13 cellular contexts compared by ENCODE assay signal in genomic region chr2:101788995-101789970, GRCh38.
A peak's percentile ranks its signal among the peaks of the same experiment; 100 is the strongest.
DNase-seq lines count a peak whose midpoint lies in the region; ATAC-seq and TF ChIP-seq lines count a peak whose summit lies in the region.
"Had no signal": no experiment of that assay in that cellular context is flagged by ENCODE, and none has a peak within 500 bp of the region (broad histone marks: within the 10 kb centered on the region; RNA-seq: fewer than 3 reads in every experiment).

No MANE protein-coding gene starts in this region.

- no peaks in the 10 kb centered on the region for H3K27me3 Mint-ChIP-seq in CD8-positive, alpha-beta T cell (ENCODE audit: low read depth)
- H3K27me3 Mint-ChIP-seq in osteocyte (ENCODE audit: unreplicated experiment), result no peaks in the 10 kb centered on the region

- no peaks in the 10 kb centered on the region for H3K79me2 ChIP-seq in Karpas-422 (ENCODE audit: low read length)

- H4K20me1 ChIP-seq in Karpas-422 (ENCODE audit: insufficient read depth, low read depth, low read length), result no peaks in the 10 kb centered on the region

- no peaks in the 10 kb centered on the region for H3K9me2 ChIP-seq in Karpas-422 (replicated peaks; ENCODE audit: insufficient read depth, low read length)

- CTCF ChIA-PET in CD8-positive, alpha-beta T cell (lab: Charles Lee), result interaction anchor here (0.7 kb wide), 1 partner anchor 34 kb away, joined by 3 read pairs; no protein-coding TSS in a partner anchor

- H2AFZ ChIP-seq in Karpas-422 (ENCODE audit: low read length), result no peak overlapping the region

- no peak overlapping the region for H3K4me3 Mint-ChIP-seq in CD8-positive, alpha-beta T cell
- no peak overlapping the region for H3K4me3 Mint-ChIP-seq in osteocyte (ENCODE audit: unreplicated experiment)
- H3K4me3 Mint-ChIP-seq: CD14-positive monocyte had no signal

- H3K9ac ChIP-seq in Karpas-422 (ENCODE audit: low read length), result no peak overlapping the region

- H3K27ac Mint-ChIP-seq in CD8-positive, alpha-beta T cell, result peak overlapping the region; percentile 65
- H3K27ac Mint-ChIP-seq in osteocyte (ENCODE audit: unreplicated experiment), result peak overlapping the region; percentile 23

- no peak overlapping the region for H3K27ac ChIP-seq in CD8-positive, alpha-beta T cell (ENCODE audit: low read depth, low read length)
- H3K27ac ChIP-seq in Karpas-422 (ENCODE audit: low read length) (no peak overlapping the region), lower lobe of right lung (no peak overlapping the region)
- H3K27ac ChIP-seq: HL-60 had no signal

- POLR2A ChIA-PET in CD8-positive, alpha-beta T cell (lab: Charles Lee), result interaction anchor here (0.7 kb wide), 1 partner anchor 38 kb away, joined by 3 read pairs; no protein-coding TSS in a partner anchor

- TF ChIP-seq CTCF in CD8-positive, alpha-beta T cell (IDR thresholded peaks at IDR 0.05), result no peak
- TF ChIP-seq CTCF in osteocyte (IDR thresholded peaks at IDR 0.05), result no peak
- no peak for TF ChIP-seq CTCF in lower lobe of right lung (IDR thresholded peaks at IDR 0.05)

- no peak overlapping the region for H3K4me2 ChIP-seq in Karpas-422 (ENCODE audit: low read depth, low read length, poor library complexity, severe bottlenecking)

- H3K27me3 ChIP-seq in CD8-positive, alpha-beta T cell (ENCODE audit: insufficient read depth, low read length), result no peaks in the 10 kb centered on the region
- H3K27me3 ChIP-seq in Karpas-422 (ENCODE audit: low read length), result no peaks in the 10 kb centered on the region
- no peaks in the 10 kb centered on the region for H3K27me3 ChIP-seq in lower lobe of right lung (ENCODE audit: low read depth)

- H3K9me3 ChIP-seq in CD8-positive, alpha-beta T cell (ENCODE audit: low read length), result no peaks in the 10 kb centered on the region
- H3K9me3 ChIP-seq in Karpas-422 (ENCODE audit: low read length) (no peaks in the 10 kb centered on the region), lower lobe of right lung (no peaks in the 10 kb centered on the region)

- H3K4me1 ChIP-seq in CD8-positive, alpha-beta T cell (ENCODE audit: insufficient read depth, low read length), result peaks cover 11% of the 10 kb centered on the region
- H3K4me1 ChIP-seq in Karpas-422 (ENCODE audit: low read length) (no peaks in the 10 kb centered on the region), lower lobe of right lung (peaks cover 24% of the 10 kb centered on the region)

- H3K9me3 Mint-ChIP-seq in CD8-positive, alpha-beta T cell, result no peaks in the 10 kb centered on the region
- H3K9me3 Mint-ChIP-seq in osteocyte (ENCODE audit: unreplicated experiment), result no peaks in the 10 kb centered on the region
- H3K9me3 Mint-ChIP-seq: CD14-positive monocyte had no signal

- no peak for DNase-seq in CD8-positive, alpha-beta T cell
- DNase-seq in Karpas-422, result peak; percentile 21
- peak; percentile 37 to 81 for DNase-seq in dermis microvascular lymphatic vessel endothelial cell (ENCODE audit: low read depth in 2 of 2)
- no peak for DNase-seq in osteocyte (ENCODE audit: extremely low spot score, unreplicated experiment)
- no peak for DNase-seq in lower lobe of right lung
- DNase-seq: NCI-H446 treated with DMSO at 0.1 percent for 48 hours; stimulated activated CD4-positive, alpha-beta T cell treated with anti-CD3 and anti-CD28 coated beads, Interleukin-4, amount 100 ng/mL, for 24 hours; T1000 had no signal

- intact Hi-C loops in CD8-positive, alpha-beta T cell (cut with DNase I, micrococcal nuclease), result no loop called here
- intact Hi-C loops in lower lobe of right lung (cut with DNase I), result no loop called here

- no peaks in the 10 kb centered on the region for H3K36me3 ChIP-seq in CD8-positive, alpha-beta T cell (ENCODE audit: insufficient read depth, low read length)
- H3K36me3 ChIP-seq in Karpas-422 (ENCODE audit: insufficient read depth, low read length) (no peaks in the 10 kb centered on the region), lower lobe of right lung (no peaks in the 10 kb centered on the region)

- H3K4me3 ChIP-seq in CD8-positive, alpha-beta T cell (ENCODE audit: low read depth, low read length), result no peak overlapping the region
- H3K4me3 ChIP-seq in Karpas-422 (ENCODE audit: low read length) (no peak overlapping the region), lower lobe of right lung (no peak overlapping the region)

- peaks cover 68% of the 10 kb centered on the region for H3K4me1 Mint-ChIP-seq in CD8-positive, alpha-beta T cell (ENCODE audit: low read depth)
- peaks cover 66% of the 10 kb centered on the region for H3K4me1 Mint-ChIP-seq in osteocyte (ENCODE audit: unreplicated experiment)

- peaks cover 27% of the 10 kb centered on the region for H3K36me3 Mint-ChIP-seq in CD8-positive, alpha-beta T cell
- peaks cover 15% of the 10 kb centered on the region for H3K36me3 Mint-ChIP-seq in osteocyte (ENCODE audit: unreplicated experiment)

- ATAC-seq in CD8-positive, alpha-beta T cell, result no peak
- ATAC-seq in GM18502 (IDR thresholded peaks at IDR 0.05; ENCODE audit: poor library complexity, unreplicated experiment) (no peak), lower lobe of right lung (no peak), HG02981 (IDR thresholded peaks at IDR 0.05; ENCODE audit: unreplicated experiment) (no peak), HG02970 (IDR thresholded peaks at IDR 0.05; ENCODE audit: low FRiP score, unreplicated experiment) (no peak)

Comparison
In these comparisons a context has a peak if more than half of its experiments do, and no peak if none do; other contexts are left out.
1. DNase-seq: peak in Karpas-422 (single experiment) and dermis microvascular lymphatic vessel endothelial cell (2 of 2); none in CD8-positive, alpha-beta T cell (0 of 7), osteocyte (single experiment) and lower lobe of right lung (single experiment).